In genomic region chrX:119729408-119730201, GRCh38 we compare ENCODE assay signal across 8 cellular contexts. TPM values are rescaled to one million over a fixed set of nuclear protein-coding genes. Genes with fewer than 3 reads are reported as not detected.
DNase-seq lines count a peak whose midpoint lies in the region; ATAC-seq and TF ChIP-seq lines count a peak whose summit lies in the region.

No MANE protein-coding gene starts in this region.

- TF ChIP-seq POLR2A in erythroblast (IDR thresholded peaks at IDR 0.05; ENCODE audit: low read length), result no peak
- no peak for TF ChIP-seq POLR2A in testis (IDR thresholded peaks at IDR 0.05)

- intact Hi-C loops in testis (cut with DNase I; ENCODE audit: low total_unique reads), result no loop called here

- no peak overlapping the region for H3K27ac ChIP-seq in testis

- H3K4me3 Mint-ChIP-seq in nephron progenitor cell, result no peak overlapping the region

- no peak overlapping the region for H3K27ac Mint-ChIP-seq in nephron progenitor cell

- H3K4me3 ChIP-seq in H7 (ENCODE audit: insufficient read depth, low read depth, low read length), result no peak overlapping the region
- no peak overlapping the region for H3K4me3 ChIP-seq in testis

- no peaks in the 10 kb centered on the region for H3K36me3 Mint-ChIP-seq in nephron progenitor cell (ENCODE audit: low read depth)

- ATAC-seq in GM21423 (IDR thresholded peaks at IDR 0.05; ENCODE audit: unreplicated experiment), result no peak

- H3K36me3 ChIP-seq in H7 (replicated peaks; ENCODE audit: control insufficient read depth, insufficient read depth, low read length) (no peaks in the 10 kb centered on the region), testis (ENCODE audit: low read depth, missing control alignments) (no peaks in the 10 kb centered on the region)

- TF ChIP-seq CTCF in nephron progenitor cell (IDR thresholded peaks at IDR 0.05) (peak; percentile 49), testis (IDR thresholded peaks at IDR 0.05) (peak in 2 of 3 experiments; percentile 35 to 53)

- DNase-seq in D341Med (ENCODE audit: low spot score) (peak; percentile 61), H7 (peak; percentile 58), NCI-H748 (lab: John Stamatoyannopoulos, UW; ENCODE audit: unreplicated experiment) (peak; percentile 74), erythroblast (lab: John Stamatoyannopoulos, UW) (peak; percentile 50 to 77), nephron progenitor cell (peak; percentile 62), testis (peak; percentile 67)
- DNase-seq in activated CD8-positive, alpha-beta memory T cell treated with anti-CD3 and anti-CD28 coated beads for 4 hours (ENCODE audit: low read depth in 2 of 2), result peak; percentile 31 to 44

- no peaks in the 10 kb centered on the region for H3K9me3 ChIP-seq in testis

- H3K4me1 Mint-ChIP-seq in nephron progenitor cell, result peaks cover 12% of the 10 kb centered on the region

- H3K27me3 Mint-ChIP-seq in nephron progenitor cell (ENCODE audit: low read depth, poor library complexity), result peaks cover 3% of the 10 kb centered on the region

- H3K9me3 Mint-ChIP-seq in nephron progenitor cell, result peaks cover 49% of the 10 kb centered on the region

- H3K27me3 ChIP-seq in H7 (ENCODE audit: control insufficient read depth, insufficient read depth, low read length) (no peaks in the 10 kb centered on the region), testis (no peaks in the 10 kb centered on the region)

- H3K4me1 ChIP-seq in testis, result no peaks in the 10 kb centered on the region

- 49 to 51% methylated on average over 14 of the region's 14 CpGs for WGBS in testis, 2 donors

RNA-seq across cellular contexts. Expression of gene SOWAHD, which starts 28.8 kb away (rescaled TPM):
- 1.8 and 3.2 TPM in 2 replicates for total RNA-seq in H7 (2014; rRNA removed; shearing (Covaris generic))
- total RNA-seq in testis, result 10 to 100 TPM; 12.6 to 21.4 TPM
- polyA plus RNA-seq in testis (ENCODE audit: insufficient read depth, low read depth, low replicate concordance), result 8.9 TPM

RNA-seq across cellular contexts. Expression of gene SEPTIN6, which starts 36.6 kb away (rescaled TPM):
- total RNA-seq in H7 (2014; rRNA removed; shearing (Covaris generic)), result 26.9 and 41.7 TPM in 2 replicates
- total RNA-seq in testis, result 100 to 1,000 TPM; 187 to 250 TPM
- polyA plus RNA-seq in testis (ENCODE audit: insufficient read depth, low read depth, low replicate concordance), result 80.2 TPM
